ENCODE assay signal across 1 cellular context in genomic region chr7:148940702-148941597, GRCh38.
TF ChIP-seq lines count a peak whose summit lies in the region.

No MANE protein-coding gene starts in this region.

TF ChIP-seq in K562, 482 proteins besides CTCF, POLR2A, EP300 and RAD21 (continued from another document and continues in another):
- TF ChIP-seq ARID4B (CRISPR knock-in tag; IDR thresholded peaks at IDR 0.05) (peak; percentile 96), SMARCA4 (IDR thresholded peaks at IDR 0.05) (peak; percentile 61; the same call in 1 of the 2 replicates), JUNB (CRISPR knock-in tag; conservative IDR thresholded peaks at IDR 0.05) (no peak), ZBTB7A (IDR thresholded peaks at IDR 0.05; ENCODE audit: borderline replicate concordance, control insufficient read depth, low read depth, low read length) (no peak; the same call in 1 of the 2 replicates), CHCHD3 (CRISPR knock-in tag; IDR thresholded peaks at IDR 0.05) (0 out of 2 replicates have a peak, but pooled peaks have one; percentile 41), CBX8 (IDR thresholded peaks at IDR 0.05; ENCODE audit: borderline replicate concordance, extremely low read depth, low read depth, low read length, poor library complexity, severe bottlenecking) (no peak), ESRRB (CRISPR knock-in tag; IDR thresholded peaks at IDR 0.05; ENCODE audit: borderline replicate concordance) (no peak), RBFOX2 (IDR thresholded peaks at IDR 0.05; ENCODE audit: low read depth, low read length) (peak; percentile 99), ZBTB17 (CRISPR knock-in tag; IDR thresholded peaks at IDR 0.05) (no peak), ZNF212 (CRISPR knock-in tag; IDR thresholded peaks at IDR 0.05) (no peak), SAFB (IDR thresholded peaks at IDR 0.05; ENCODE audit: borderline replicate concordance, low read depth, low read length) (peak; percentile 93), GTF2B (IDR thresholded peaks at IDR 0.05; ENCODE audit: extremely low read depth, insufficient read length) (no peak), PURB (CRISPR knock-in tag; IDR thresholded peaks at IDR 0.05; ENCODE audit: low read depth) (no peak), JUN (IDR thresholded peaks at IDR 0.05; ENCODE audit: borderline replicate concordance, low read depth, low read length) (no peak), JUN (CRISPR knock-in tag; IDR thresholded peaks at IDR 0.05; ENCODE audit: borderline replicate concordance) (peak; percentile 73; the same call in 1 of the 2 replicates), PHB (CRISPR knock-in tag; IDR thresholded peaks at IDR 0.05) (no peak), E2F6 (IDR thresholded peaks at IDR 0.05; ENCODE audit: borderline replicate concordance in 1 of 2, extremely low read depth in 1 of 2, insufficient read depth in 1 of 2, insufficient read length in 1 of 2, low read depth in 1 of 2, low read length in 1 of 2, poor library complexity in 1 of 2, severe bottlenecking in 1 of 2) (peak; percentile 84 to 87), MAFK (IDR thresholded peaks at IDR 0.05; ENCODE audit: low read length) (peak; percentile 3; the same call in 1 of the 2 replicates), SP1 (CRISPR knock-in tag; IDR thresholded peaks at IDR 0.05) (peak; percentile 80; the same call in 1 of the 2 replicates), GABPB2 (CRISPR knock-in tag; conservative IDR thresholded peaks at IDR 0.05) (no peak), SMARCC2 (IDR thresholded peaks at IDR 0.05; ENCODE audit: low read depth) (peak; percentile 50; the same call in 1 of the 2 replicates), ZNF57 (CRISPR knock-in tag; IDR thresholded peaks at IDR 0.05) (no peak), NR1H2 (CRISPR knock-in tag; IDR thresholded peaks at IDR 0.05) (peak; percentile 96; the same call in 1 of the 2 replicates), MNT (conservative IDR thresholded peaks at IDR 0.05) (peak; percentile 98 to 99), MEIS2 (IDR thresholded peaks at IDR 0.05; ENCODE audit: partially characterized antibody) (peak; percentile 43), TCF7L2 (IDR thresholded peaks at IDR 0.05; ENCODE audit: low read depth, low read length) (no peak), CBX2 (IDR thresholded peaks at IDR 0.05; ENCODE audit: insufficient read depth, low read length, poor library complexity, severe bottlenecking) (no peak), ETV6 (IDR thresholded peaks at IDR 0.05; ENCODE audit: borderline replicate concordance in 1 of 2, low read depth in 2 of 2, low read length in 1 of 2) (no peak), ETV6 (CRISPR knock-in tag; IDR thresholded peaks at IDR 0.05; ENCODE audit: borderline replicate concordance) (peak; percentile 56; the same call in 1 of the 2 replicates), NCOA2 (IDR thresholded peaks at IDR 0.05; ENCODE audit: partially characterized antibody in 2 of 2) (no peak), POU5F1 (IDR thresholded peaks at IDR 0.05; ENCODE audit: borderline replicate concordance, low read depth, low read length, partially characterized antibody) (no peak), HNRNPLL (IDR thresholded peaks at IDR 0.05; ENCODE audit: low read depth, low read length, poor library complexity, severe bottlenecking) (peak; percentile 62), MLX (CRISPR knock-in tag; conservative IDR thresholded peaks at IDR 0.05) (no peak), ZNF79 (CRISPR knock-in tag; IDR thresholded peaks at IDR 0.05; ENCODE audit: low read depth) (no peak), RBBP5 (IDR thresholded peaks at IDR 0.05; ENCODE audit: borderline replicate concordance, insufficient read depth, low read length, poor library complexity, severe bottlenecking) (peak; percentile 100), GTF2A2 (tag; IDR thresholded peaks at IDR 0.05) (no peak), RFX1 (IDR thresholded peaks at IDR 0.05) (no peak; the same call in 1 of the 2 replicates), NCOA6 (IDR thresholded peaks at IDR 0.05) (no peak), SIN3B (IDR thresholded peaks at IDR 0.05; ENCODE audit: low read depth) (no peak; the same call in 1 of the 2 replicates), ZNF740 (CRISPR knock-in tag; IDR thresholded peaks at IDR 0.05) (peak; percentile 69; the same call in 1 of the 2 replicates), ZNF740 (tag; IDR thresholded peaks at IDR 0.05) (peak in 1 of 2 experiments; percentile 85; a peak in 1 of 4 replicates), YY1 (IDR thresholded peaks at IDR 0.05; ENCODE audit: borderline replicate concordance in 1 of 3, control insufficient read depth in 1 of 3, extremely low read depth in 1 of 3, insufficient read depth in 3 of 3, insufficient read length in 1 of 3, insufficient replicate concordance in 2 of 3, low read depth in 1 of 3, low read length in 2 of 3) (peak in 2 of 3 experiments; percentile 51 to 63), JUND (IDR thresholded peaks at IDR 0.05; ENCODE audit: borderline replicate concordance, low read depth, low read length) (peak; percentile 47), JUND (tag; IDR thresholded peaks at IDR 0.05; ENCODE audit: borderline replicate concordance, low read depth, low read length) (no peak; the same call in 2 of the 3 replicates), RREB1 (CRISPR knock-in tag; IDR thresholded peaks at IDR 0.05) (no peak), RBM34 (IDR thresholded peaks at IDR 0.05; ENCODE audit: borderline replicate concordance, insufficient read depth, low read length) (no peak), ARID1B (IDR thresholded peaks at IDR 0.05) (no peak; the same call in 1 of the 2 replicates), ARID3B (CRISPR knock-in tag; IDR thresholded peaks at IDR 0.05; ENCODE audit: borderline replicate concordance) (no peak), FOXM1 (IDR thresholded peaks at IDR 0.05; ENCODE audit: low read depth) (no peak; the same call in 1 of the 2 replicates), FOXM1 (CRISPR knock-in tag; IDR thresholded peaks at IDR 0.05; ENCODE audit: low read depth) (peak; percentile 95)
